In genomic region chr17:21843951-21844590, GRCh38 we compare ENCODE assay signal across 24 cellular contexts.
"Had no signal": no experiment of that assay in that cellular context is flagged by ENCODE, and none has a peak within 500 bp of the region (broad histone marks: within the 10 kb centered on the region; RNA-seq: fewer than 3 reads in every experiment).

No MANE protein-coding gene starts in this region.

- H3K9me3 ChIP-seq: psoas muscle, right lobe of liver, thyroid gland had no signal

- H3K4me1 ChIP-seq: foreskin keratinocyte, psoas muscle, right lobe of liver, spleen, thyroid gland, uterus had no signal

- H3K4me3 ChIP-seq: coronary artery, mucosa of descending colon, psoas muscle, right lobe of liver, thyroid gland, uterus had no signal

- H3K9me3 Mint-ChIP-seq: stimulated activated memory B cell treated with anti-CD40 and anti-IgM and Interleukin-4, amounts not matched to agents 10 μg/mL and 1 μg/mL and 100 μg/mL, for 72 hours; type B pancreatic cell had no signal

- H3K4me3 Mint-ChIP-seq: endodermal cell; stimulated activated memory B cell treated with anti-CD40 and anti-IgM and Interleukin-4, amounts not matched to agents 10 μg/mL and 1 μg/mL and 100 μg/mL, for 72 hours; stimulated activated naive CD8-positive, alpha-beta T cell treated with anti-CD3 and anti-CD28 coated beads, Interleukin-15, amount 100 ng/mL, for 72 hours; type B pancreatic cell had no signal

- H3K27me3 Mint-ChIP-seq: type B pancreatic cell had no signal

- DNase-seq: effector CD4-positive, alpha-beta T cell; endodermal cell; erythroblast; foreskin keratinocyte; kidney glomerular epithelial cell; mammary epithelial cell; mucosa of descending colon; naive thymus-derived CD8-positive, alpha-beta T cell; retina; spleen; stimulated activated CD4-positive, alpha-beta T cell treated with anti-CD3 and anti-CD28 coated beads, Interleukin-15, amount 100 ng/mL, for 24 hours; stimulated activated CD4-positive, alpha-beta T cell treated with anti-CD3 and anti-CD28 coated beads, Interleukin-1b, Interleukin-23, amount 100 ng/mL, for 48 hours; stimulated activated CD4-positive, alpha-beta T cell treated with anti-CD3 and anti-CD28 coated beads, Interleukin-4, amount 100 ng/mL, for 24 hours; stimulated activated naive CD8-positive, alpha-beta T cell treated with anti-CD3 and anti-CD28 coated beads, Interleukin-15, amount 100 ng/mL, for 72 hours; thyroid gland; uterus had no signal

- H3K27me3 ChIP-seq: foreskin keratinocyte, right lobe of liver, thyroid gland had no signal

- ATAC-seq: foreskin keratinocyte; left lobe of liver; mucosa of descending colon; naive thymus-derived CD8-positive, alpha-beta T cell; psoas muscle; right lobe of liver; stimulated activated memory B cell treated with anti-CD40 and anti-IgM and Interleukin-4, amounts not matched to agents 10 μg/mL and 1 μg/mL and 100 μg/mL, for 72 hours; stimulated activated naive CD8-positive, alpha-beta T cell treated with anti-CD3 and anti-CD28 coated beads, Interleukin-15, amount 100 ng/mL, for 72 hours had no signal

- H3K4me1 Mint-ChIP-seq: endodermal cell; naive thymus-derived CD8-positive, alpha-beta T cell; stimulated activated memory B cell treated with anti-CD40 and anti-IgM and Interleukin-4, amounts not matched to agents 10 μg/mL and 1 μg/mL and 100 μg/mL, for 72 hours; stimulated activated naive CD8-positive, alpha-beta T cell treated with anti-CD3 and anti-CD28 coated beads, Interleukin-15, amount 100 ng/mL, for 72 hours had no signal

- H3K36me3 ChIP-seq: neutrophil, right lobe of liver, spleen, thyroid gland, uterus had no signal

- H3K27ac Mint-ChIP-seq: endodermal cell; naive thymus-derived CD8-positive, alpha-beta T cell; stimulated activated memory B cell treated with anti-CD40 and anti-IgM and Interleukin-4, amounts not matched to agents 10 μg/mL and 1 μg/mL and 100 μg/mL, for 72 hours; type B pancreatic cell had no signal

- H3K36me3 Mint-ChIP-seq: stimulated activated memory B cell treated with anti-CD40 and anti-IgM and Interleukin-4, amounts not matched to agents 10 μg/mL and 1 μg/mL and 100 μg/mL, for 72 hours; type B pancreatic cell had no signal

- H3K27ac ChIP-seq: coronary artery, foreskin keratinocyte, neutrophil, psoas muscle, right lobe of liver, spleen, thyroid gland, uterus had no signal

- FAIRE-seq: endothelial cell of umbilical vein had no signal
